ENCODE assay signal across 1 cellular context in genomic region chr6:67683960-67684359, GRCh38.
TF ChIP-seq lines count a peak whose summit lies in the region.

No MANE protein-coding gene starts in this region.

TF ChIP-seq in WTC11, 78 proteins besides CTCF, POLR2A, EP300 and RAD21 (continued from another document):
- TF ChIP-seq, protein P1, sequence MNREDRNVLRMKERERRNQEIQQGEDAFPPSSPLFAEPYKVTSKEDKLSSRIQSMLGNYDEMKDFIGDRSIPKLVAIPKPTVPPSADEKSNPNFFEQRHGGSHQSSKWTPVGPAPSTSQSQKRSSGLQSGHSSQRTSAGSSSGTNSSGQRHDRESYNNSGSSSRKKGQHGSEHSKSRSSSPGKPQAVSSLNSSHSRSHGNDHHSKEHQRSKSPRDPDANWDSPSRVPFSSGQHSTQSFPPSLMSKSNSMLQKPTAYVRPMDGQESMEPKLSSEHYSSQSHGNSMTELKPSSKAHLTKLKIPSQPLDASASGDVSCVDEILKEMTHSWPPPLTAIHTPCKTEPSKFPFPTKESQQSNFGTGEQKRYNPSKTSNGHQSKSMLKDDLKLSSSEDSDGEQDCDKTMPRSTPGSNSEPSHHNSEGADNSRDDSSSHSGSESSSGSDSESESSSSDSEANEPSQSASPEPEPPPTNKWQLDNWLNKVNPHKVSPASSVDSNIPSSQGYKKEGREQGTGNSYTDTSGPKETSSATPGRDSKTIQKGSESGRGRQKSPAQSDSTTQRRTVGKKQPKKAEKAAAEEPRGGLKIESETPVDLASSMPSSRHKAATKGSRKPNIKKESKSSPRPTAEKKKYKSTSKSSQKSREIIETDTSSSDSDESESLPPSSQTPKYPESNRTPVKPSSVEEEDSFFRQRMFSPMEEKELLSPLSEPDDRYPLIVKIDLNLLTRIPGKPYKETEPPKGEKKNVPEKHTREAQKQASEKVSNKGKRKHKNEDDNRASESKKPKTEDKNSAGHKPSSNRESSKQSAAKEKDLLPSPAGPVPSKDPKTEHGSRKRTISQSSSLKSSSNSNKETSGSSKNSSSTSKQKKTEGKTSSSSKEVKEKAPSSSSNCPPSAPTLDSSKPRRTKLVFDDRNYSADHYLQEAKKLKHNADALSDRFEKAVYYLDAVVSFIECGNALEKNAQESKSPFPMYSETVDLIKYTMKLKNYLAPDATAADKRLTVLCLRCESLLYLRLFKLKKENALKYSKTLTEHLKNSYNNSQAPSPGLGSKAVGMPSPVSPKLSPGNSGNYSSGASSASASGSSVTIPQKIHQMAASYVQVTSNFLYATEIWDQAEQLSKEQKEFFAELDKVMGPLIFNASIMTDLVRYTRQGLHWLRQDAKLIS (CRISPR knock-in tag; IDR thresholded peaks at IDR 0.05; ENCODE audit: borderline replicate concordance) = no peak
- TF ChIP-seq ZNF317 (CRISPR knock-in tag; IDR thresholded peaks at IDR 0.05; ENCODE audit: borderline replicate concordance, low read depth) = no peak
